11 cellular contexts compared by ENCODE assay signal in genomic region chr3:152317956-152318355, GRCh38. TPM values are rescaled to one million over a fixed set of nuclear protein-coding genes. Genes with fewer than 3 reads are reported as not detected.
A peak's percentile ranks its signal among the peaks of the same experiment; 100 is the strongest.
DNase-seq lines count a peak whose midpoint lies in the region; ATAC-seq and TF ChIP-seq lines count a peak whose summit lies in the region.
"Had no signal": no experiment of that assay in that cellular context is flagged by ENCODE, and none has a peak within 500 bp of the region (broad histone marks: within the 10 kb centered on the region; RNA-seq: fewer than 3 reads in every experiment).

No MANE protein-coding gene starts in this region.

- peak overlapping the region; percentile 71 for H3K27ac ChIP-seq in CD4-positive, CD25-positive, alpha-beta regulatory T cell (ENCODE audit: insufficient read depth, low read length, poor library complexity, severe bottlenecking)
- H3K27ac ChIP-seq in muscle layer of duodenum (ENCODE audit: low read length), result peak overlapping the region; percentile 62
- H3K27ac ChIP-seq: parathyroid adenoma had no signal

- peak overlapping the region; percentile 32 to 59 (median 53) for H3K27ac Mint-ChIP-seq in CD4-positive, CD25-positive, alpha-beta regulatory T cell
- no peak overlapping the region for H3K27ac Mint-ChIP-seq in MCF 10A (ENCODE audit: low read depth, unreplicated experiment)

- DNase-seq in CD4-positive, CD25-positive, alpha-beta regulatory T cell, result no peak
- DNase-seq in HS-5 (ENCODE audit: low read depth) (peak; percentile 57), choroid plexus epithelial cell (ENCODE audit: low read depth) (peak; percentile 65), MCF 10A (ENCODE audit: unreplicated experiment) (no peak)
- no peak for DNase-seq in stimulated activated CD4-positive, alpha-beta T cell treated with anti-CD3 and anti-CD28 coated beads, Interleukin-12 subunit alpha, Interleukin-12 subunit beta, amount 100 ng/mL, for 4 hours
- DNase-seq: activated naive CD4-positive, alpha-beta T cell treated with anti-CD3 and anti-CD28 coated beads for 36 hours; NCI-H524 treated with DMSO at 0.1 percent for 48 hours had no signal

- peaks cover 92% of the 10 kb centered on the region for H3K4me1 ChIP-seq in CD4-positive, CD25-positive, alpha-beta regulatory T cell (ENCODE audit: control insufficient read depth, insufficient read depth, low read length, poor library complexity, severe bottlenecking)
- peaks cover 18 to 53% of the 10 kb centered on the region in 2 donors for H3K4me1 ChIP-seq in muscle layer of duodenum (ENCODE audit: control insufficient read depth in 1 of 2, insufficient read depth in 2 of 2, low read length in 2 of 2)
- H3K4me1 ChIP-seq: parathyroid adenoma had no signal

- H3K4me3 ChIP-seq in CD4-positive, CD25-positive, alpha-beta regulatory T cell (ENCODE audit: low read depth, low read length), result peak overlapping the region; percentile 77
- no peak overlapping the region for H3K4me3 ChIP-seq in choroid plexus epithelial cell (ENCODE audit: low read depth, low read length)
- H3K4me3 ChIP-seq in muscle layer of duodenum (ENCODE audit: low read depth in 1 of 2, low read length in 2 of 2), result no peak overlapping the region

- peaks cover 11% of the 10 kb centered on the region for H3K36me3 ChIP-seq in CD4-positive, CD25-positive, alpha-beta regulatory T cell (ENCODE audit: control insufficient read depth, insufficient read depth, low read length)
- H3K36me3 ChIP-seq in muscle layer of duodenum (ENCODE audit: control insufficient read depth in 1 of 2, insufficient read depth in 2 of 2, low read length in 2 of 2), result peaks cover 0 to 4% of the 10 kb centered on the region in 2 donors

- H3K4me3 Mint-ChIP-seq in CD4-positive, CD25-positive, alpha-beta regulatory T cell, result peak overlapping the region; percentile 35 to 83 (median 46)
- H3K4me3 Mint-ChIP-seq in MCF 10A (ENCODE audit: unreplicated experiment), result no peak overlapping the region
- H3K4me3 Mint-ChIP-seq: activated naive CD4-positive, alpha-beta T cell treated with anti-CD3 and anti-CD28 coated beads for 36 hours had no signal

- no peaks in the 10 kb centered on the region for H3K27me3 ChIP-seq in CD4-positive, CD25-positive, alpha-beta regulatory T cell (ENCODE audit: control insufficient read depth, insufficient read depth, low read length)
- no peaks in the 10 kb centered on the region for H3K27me3 ChIP-seq in muscle layer of duodenum (ENCODE audit: low read depth, low read length)

- H3K4me1 Mint-ChIP-seq in CD4-positive, CD25-positive, alpha-beta regulatory T cell, result peaks cover 69 to 92% (median 81%) of the 10 kb centered on the region in 4 donors
- H3K4me1 Mint-ChIP-seq in MCF 10A (ENCODE audit: insufficient read depth, unreplicated experiment), result peaks cover 35% of the 10 kb centered on the region

- peaks cover 20% of the 10 kb centered on the region for H3K36me3 Mint-ChIP-seq in CD4-positive, CD25-positive, alpha-beta regulatory T cell
- H3K36me3 Mint-ChIP-seq in MCF 10A (ENCODE audit: insufficient read depth, unreplicated experiment), result peaks cover 21% of the 10 kb centered on the region

- no peak for TF ChIP-seq CTCF in choroid plexus epithelial cell (conservative IDR thresholded peaks at IDR 0.05; ENCODE audit: low read depth, low read length)
- TF ChIP-seq CTCF in MCF 10A (IDR thresholded peaks at IDR 0.05; ENCODE audit: unreplicated experiment), result no peak

- H3K9me3 Mint-ChIP-seq in CD4-positive, CD25-positive, alpha-beta regulatory T cell, result no peaks in the 10 kb centered on the region
- H3K9me3 Mint-ChIP-seq in MCF 10A (ENCODE audit: unreplicated experiment), result peaks cover 8% of the 10 kb centered on the region
- H3K9me3 Mint-ChIP-seq: activated naive CD4-positive, alpha-beta T cell treated with anti-CD3 and anti-CD28 coated beads for 36 hours had no signal

- no TSS peak for BruUV-seq in MCF 10A (replicated peaks; lab: Mats Ljungman, UMichigan)

- intact Hi-C loops in MCF 10A (cut with micrococcal nuclease), result no loop called here

- CTCF ChIA-PET in MCF 10A (lab: Yijun Ruan, JAX), result interaction anchor here (0.6 to 1.2 kb wide), 3 partner anchors 12 to 517 kb away, joined by 3 read pairs; no protein-coding TSS in a partner anchor

- POLR2A ChIA-PET in MCF 10A (lab: Yijun Ruan, JAX), result interaction anchor here (0.6 to 2.1 kb wide), 5 partner anchors 10 to 235 kb away, joined by 3 to 8 read pairs (median 3); no protein-coding TSS in a partner anchor

- H3K9me3 ChIP-seq in CD4-positive, CD25-positive, alpha-beta regulatory T cell (ENCODE audit: control insufficient read depth in 2 of 2, low read length in 2 of 2), result no peaks in the 10 kb centered on the region
- H3K9me3 ChIP-seq in muscle layer of duodenum (ENCODE audit: control insufficient read depth in 1 of 2, low read length in 2 of 2), result no peaks in the 10 kb centered on the region

- no peaks in the 10 kb centered on the region for H3K27me3 Mint-ChIP-seq in CD4-positive, CD25-positive, alpha-beta regulatory T cell
- H3K27me3 Mint-ChIP-seq in MCF 10A (ENCODE audit: insufficient read depth, unreplicated experiment), result no peaks in the 10 kb centered on the region

- ATAC-seq in CD4-positive, CD25-positive, alpha-beta regulatory T cell (ENCODE audit: low read depth in 2 of 2), result no peak
- ATAC-seq in GM21786 (IDR thresholded peaks at IDR 0.05; ENCODE audit: unreplicated experiment) (no peak), HG03457 (IDR thresholded peaks at IDR 0.05; ENCODE audit: unreplicated experiment) (no peak)

RNA-seq across cellular contexts. Expression of gene MBNL1, which starts 49.2 kb away (rescaled TPM):
- total RNA-seq in CD4-positive, CD25-positive, alpha-beta regulatory T cell, result 726 TPM
- polyA plus RNA-seq in CD4-positive, CD25-positive, alpha-beta regulatory T cell, result 100 to 1,000 TPM; 221 to 262 (median 237) TPM
- 114 and 139 TPM in 2 replicates for total RNA-seq in MCF 10A (2022)

Comparison
In these comparisons a context has a peak if more than half of its experiments do, and no peak if none do; other contexts are left out.
1. DNase-seq: peak in HS-5 (single experiment) and choroid plexus epithelial cell (single experiment); none in CD4-positive, CD25-positive, alpha-beta regulatory T cell (0 of 3), MCF 10A (single experiment) and stimulated activated CD4-positive, alpha-beta T cell treated with anti-CD3 and anti-CD28 coated beads, Interleukin-12 subunit alpha, Interleukin-12 subunit beta, amount 100 ng/mL, for 4 hours (single experiment).